Comparison of ENCODE assay signal across 22 cellular contexts in genomic region chrX:34140816-34141215, GRCh38. TPM values are rescaled to one million over a fixed set of nuclear protein-coding genes. Genes with fewer than 3 reads are reported as not detected.
DNase-seq lines count a peak whose midpoint lies in the region; ATAC-seq, FAIRE-seq and TF ChIP-seq lines count a peak whose summit lies in the region.
"Had no signal": no experiment of that assay in that cellular context is flagged by ENCODE, and none has a peak within 500 bp of the region (broad histone marks: within the 10 kb centered on the region; RNA-seq: fewer than 3 reads in every experiment).

No MANE protein-coding gene starts in this region.

- no peaks in the 10 kb centered on the region for H3K27me3 ChIP-seq in bronchial epithelial cell (ENCODE audit: control insufficient read depth, insufficient read depth, low read length)
- H3K27me3 ChIP-seq in trophoblast cell (ENCODE audit: insufficient read depth, low read length): no peaks in the 10 kb centered on the region
- no peaks in the 10 kb centered on the region for H3K27me3 ChIP-seq in CD8-positive, alpha-beta T cell (ENCODE audit: insufficient read depth, low read length)

- H3K4me1 ChIP-seq in trophoblast cell (ENCODE audit: control insufficient read depth in 1 of 2, insufficient read depth in 2 of 2, low read length in 2 of 2): no peaks in the 10 kb centered on the region
- no peaks in the 10 kb centered on the region for H3K4me1 ChIP-seq in CD8-positive, alpha-beta T cell (ENCODE audit: insufficient read depth, low read length)

- H3K79me2 ChIP-seq in trophoblast cell (ENCODE audit: control insufficient read depth, insufficient read depth, low read length, poor library complexity): no peaks in the 10 kb centered on the region

- intact Hi-C loops in CD8-positive, alpha-beta T cell (cut with DNase I, micrococcal nuclease): no loop called here

- H3K4me3 ChIP-seq in bronchial epithelial cell (ENCODE audit: low read depth, low read length) (no peak overlapping the region), trophoblast cell (ENCODE audit: low read depth, low read length) (no peak overlapping the region)
- no peak overlapping the region for H3K4me3 ChIP-seq in CD8-positive, alpha-beta T cell (ENCODE audit: low read depth, low read length)
- H3K4me3 ChIP-seq: GM23338 had no signal

- no peak overlapping the region for H3K14ac ChIP-seq in trophoblast cell (ENCODE audit: low read length)

- H4K91ac ChIP-seq in trophoblast cell (ENCODE audit: low read depth, low read length): no peak overlapping the region

- CTCF ChIA-PET in CD8-positive, alpha-beta T cell (lab: Charles Lee): no interaction called here

- no peak overlapping the region for H3K23ac ChIP-seq in trophoblast cell (ENCODE audit: low read length)

- no peak overlapping the region for H4K8ac ChIP-seq in trophoblast cell (ENCODE audit: low read depth, low read length)

- H3K27me3 Mint-ChIP-seq in CD8-positive, alpha-beta T cell (ENCODE audit: low read depth): no peaks in the 10 kb centered on the region
- H3K27me3 Mint-ChIP-seq: CD4-positive, alpha-beta T cell; IgD-negative memory B cell had no signal

- no peak overlapping the region for H2AK5ac ChIP-seq in trophoblast cell (ENCODE audit: low read length)

- no peak overlapping the region for H2BK5ac ChIP-seq in trophoblast cell (ENCODE audit: low read depth, low read length, poor library complexity)

- H2BK120ac ChIP-seq in trophoblast cell (ENCODE audit: insufficient read depth, low read length, poor library complexity): no peak overlapping the region

- TF ChIP-seq CTCF in D721Med (IDR thresholded peaks at IDR 0.05; ENCODE audit: insufficient read depth, missing control alignments) (no peak), bronchial epithelial cell (IDR thresholded peaks at IDR 0.05; ENCODE audit: insufficient read depth, low read length, severe bottlenecking) (no peak), GM10266 (IDR thresholded peaks at IDR 0.05; ENCODE audit: control insufficient read depth, insufficient read depth, low read depth, missing control alignments) (no peak)
- no peak for TF ChIP-seq CTCF in CD8-positive, alpha-beta T cell (IDR thresholded peaks at IDR 0.05)

- POLR2A ChIA-PET in CD8-positive, alpha-beta T cell (lab: Charles Lee): no interaction called here

- no peaks in the 10 kb centered on the region for H3K4me1 Mint-ChIP-seq in CD8-positive, alpha-beta T cell (ENCODE audit: low read depth)
- H3K4me1 Mint-ChIP-seq: GM23338, IgD-negative memory B cell had no signal

- H3K9me3 ChIP-seq in trophoblast cell (ENCODE audit: insufficient read depth, low read depth, low read length): no peaks in the 10 kb centered on the region
- H3K9me3 ChIP-seq in CD8-positive, alpha-beta T cell (ENCODE audit: low read length): no peaks in the 10 kb centered on the region

- no peak overlapping the region for H3K4ac ChIP-seq in trophoblast cell (ENCODE audit: low read depth, low read length)

- no peak overlapping the region for H3K4me2 ChIP-seq in trophoblast cell (ENCODE audit: low read length)
- H3K4me2 ChIP-seq: GM23338 had no signal

- WGBS in trophoblast cell (ENCODE audit: extremely low coverage, insufficient coverage, insufficient read length): no CpG with 5 or more reads among the region's 1 CpG

- H2AFZ ChIP-seq in trophoblast cell (ENCODE audit: insufficient read depth, low read length, poor library complexity): no peak overlapping the region
- H2AFZ ChIP-seq: GM23338 had no signal

- H3K36me3 Mint-ChIP-seq in CD8-positive, alpha-beta T cell: no peaks in the 10 kb centered on the region
- H3K36me3 Mint-ChIP-seq: IgD-negative memory B cell had no signal

- no peaks in the 10 kb centered on the region for H3K79me1 ChIP-seq in trophoblast cell (ENCODE audit: low read length)

- no peak overlapping the region for H3K4me3 Mint-ChIP-seq in CD8-positive, alpha-beta T cell
- H3K4me3 Mint-ChIP-seq: CD4-positive, alpha-beta T cell; GM23338; HFFc6; IgD-negative memory B cell had no signal

- no peak overlapping the region for H2BK12ac ChIP-seq in trophoblast cell (ENCODE audit: low read length)

- no peak overlapping the region for H4K12ac ChIP-seq in trophoblast cell (ENCODE audit: low read depth, low read length)

- H3K27ac ChIP-seq in trophoblast cell (ENCODE audit: low read depth, low read length): no peak overlapping the region
- H3K27ac ChIP-seq in CD8-positive, alpha-beta T cell (ENCODE audit: low read depth, low read length): no peak overlapping the region
- H3K27ac ChIP-seq: C4-2B, HL-60 had no signal

- no peak overlapping the region for H3K18ac ChIP-seq in trophoblast cell (ENCODE audit: low read length)

- no peak for ATAC-seq in CD8-positive, alpha-beta T cell
- ATAC-seq: GM23338, HCT116 had no signal

- peaks cover under 1% of the 10 kb centered on the region for H3K9me3 Mint-ChIP-seq in CD8-positive, alpha-beta T cell
- H3K9me3 Mint-ChIP-seq: GM23338 had no signal

- DNase-seq in D721Med (ENCODE audit: insufficient read length, low spot score) (no peak), HuH-7.5 (ENCODE audit: low spot score) (peak; percentile 2), bronchial epithelial cell (ENCODE audit: low read depth) (peak; percentile 15), trophoblast cell (peak; percentile 34 to 75), GM10266 (ENCODE audit: extremely low spot score) (no peak)
- no peak for DNase-seq in CD8-positive, alpha-beta T cell
- DNase-seq: ACHN; CD4-positive, alpha-beta T cell; H7; HFFc6; KBM-7 had no signal

- no peaks in the 10 kb centered on the region for H3K36me3 ChIP-seq in bronchial epithelial cell (ENCODE audit: control insufficient read depth, insufficient read depth, low read length)
- H3K36me3 ChIP-seq in trophoblast cell (ENCODE audit: control insufficient read depth in 1 of 2, insufficient read depth in 2 of 2, low read length in 2 of 2): no peaks in the 10 kb centered on the region
- no peaks in the 10 kb centered on the region for H3K36me3 ChIP-seq in CD8-positive, alpha-beta T cell (ENCODE audit: insufficient read depth, low read length)

- H3K9ac ChIP-seq in trophoblast cell (ENCODE audit: low read length): no peak overlapping the region

- FAIRE-seq in D721Med (lab: Jason Lieb, UNC): peak; percentile 11
- no peak for FAIRE-seq in bronchial epithelial cell (lab: Jason Lieb, UNC)
- FAIRE-seq: A204.1, G401.6, GM12892, GM18507, HTR-8/SVneo had no signal

- no peak overlapping the region for H3K27ac Mint-ChIP-seq in CD8-positive, alpha-beta T cell
- H3K27ac Mint-ChIP-seq: CD4-positive, alpha-beta T cell; GM23338; HFFc6; IgD-negative memory B cell had no signal

RNA-seq across cellular contexts. Expression of gene FAM47A, which starts 8.7 kb away (rescaled TPM):
- not detected in 2 replicates for total RNA-seq in bronchial epithelial cell
- not detected in 2 replicates for polyA plus RNA-seq in trophoblast cell (2013)
- not detected for total RNA-seq in CD8-positive, alpha-beta T cell
- total RNA-seq: CD4-positive, alpha-beta T cell; GM23338; H7; HFFc6 had no signal
- polyA plus RNA-seq: BJ, GM23338, IgD-negative memory B cell had no signal

Comparison
In these comparisons a context has a peak if more than half of its experiments do, and no peak if none do; other contexts are left out.
1. DNase-seq: peak in HuH-7.5 (single experiment), bronchial epithelial cell (single experiment) and trophoblast cell (2 of 2); none in D721Med (single experiment), GM10266 (single experiment) and CD8-positive, alpha-beta T cell (0 of 7).